1 cellular context compared by ENCODE assay signal in the genomic region with DNA sequence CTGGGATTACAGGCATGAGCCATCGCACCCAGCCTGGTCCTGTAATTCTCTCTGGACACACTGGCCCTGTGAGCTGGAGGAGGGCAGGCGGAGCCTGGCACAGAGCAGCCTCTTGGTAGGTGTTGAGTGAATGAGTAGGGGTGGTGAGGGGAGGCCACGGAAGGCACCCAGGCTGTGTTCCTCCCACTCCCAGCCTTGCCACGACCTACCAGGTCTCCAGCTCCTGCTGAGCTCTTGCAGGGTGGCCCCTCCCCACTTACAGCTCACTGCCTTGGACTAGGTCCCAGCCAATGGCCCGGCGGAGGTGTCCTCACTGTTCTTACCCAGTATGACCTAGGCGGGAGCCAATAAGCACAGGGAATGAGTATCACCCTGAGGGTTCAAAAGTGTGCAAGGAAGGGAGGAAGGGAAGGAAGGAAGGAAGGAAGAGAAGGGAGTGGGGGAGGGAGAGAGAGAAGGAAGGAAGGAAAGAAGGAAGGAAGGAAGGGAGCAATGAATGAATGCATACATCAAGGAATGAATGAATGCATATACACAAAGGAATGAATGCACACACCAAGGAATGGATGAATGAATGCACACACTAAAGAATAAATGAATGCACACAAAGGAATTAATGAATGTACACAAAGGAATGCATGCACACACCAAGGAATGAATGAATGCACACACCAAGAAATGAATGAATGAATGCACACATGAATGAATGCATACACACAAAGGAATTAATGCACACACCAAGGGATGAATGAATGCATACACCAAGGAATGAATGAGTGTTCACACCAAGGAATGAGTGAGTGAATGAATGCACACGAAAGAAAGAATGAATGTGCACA.
TF ChIP-seq lines count a peak whose summit lies in the region.

No MANE protein-coding gene starts in this region.

TF ChIP-seq in K562, 482 proteins besides CTCF, POLR2A, EP300 and RAD21:
- TF ChIP-seq ATF7 (IDR thresholded peaks at IDR 0.05) (no peak), ZNF24 (IDR thresholded peaks at IDR 0.05) (peak; percentile 99), NR3C1 (CRISPR knock-in tag; IDR thresholded peaks at IDR 0.05) (no peak), CBFA2T3 (IDR thresholded peaks at IDR 0.05) (no peak), GATAD2A (IDR thresholded peaks at IDR 0.05) (0 out of 2 replicates have a peak, but pooled peaks have one; percentile 21), KLF10 (CRISPR knock-in tag; IDR thresholded peaks at IDR 0.05) (no peak), FOXK2 (conservative IDR thresholded peaks at IDR 0.05 in 1 of 2, IDR thresholded peaks at IDR 0.05 in 1 of 2; ENCODE audit: low read depth in 2 of 2) (0 out of 4 replicates have a peak, but pooled peaks of 1 of the 2 experiments have one; percentile 18), NFRKB (IDR thresholded peaks at IDR 0.05; ENCODE audit: low read depth) (peak; percentile 61; the same call in 1 of the 2 replicates), PHF20 (IDR thresholded peaks at IDR 0.05; ENCODE audit: partially characterized antibody) (no peak), KDM1A (IDR thresholded peaks at IDR 0.05) (peak in 1 of 2 experiments; percentile 58; a peak in 1 of 4 replicates), TSC22D4 (tag; IDR thresholded peaks at IDR 0.05) (0 out of 2 replicates have a peak, but pooled peaks have one; percentile 49)
- TF ChIP-seq, protein P1, sequence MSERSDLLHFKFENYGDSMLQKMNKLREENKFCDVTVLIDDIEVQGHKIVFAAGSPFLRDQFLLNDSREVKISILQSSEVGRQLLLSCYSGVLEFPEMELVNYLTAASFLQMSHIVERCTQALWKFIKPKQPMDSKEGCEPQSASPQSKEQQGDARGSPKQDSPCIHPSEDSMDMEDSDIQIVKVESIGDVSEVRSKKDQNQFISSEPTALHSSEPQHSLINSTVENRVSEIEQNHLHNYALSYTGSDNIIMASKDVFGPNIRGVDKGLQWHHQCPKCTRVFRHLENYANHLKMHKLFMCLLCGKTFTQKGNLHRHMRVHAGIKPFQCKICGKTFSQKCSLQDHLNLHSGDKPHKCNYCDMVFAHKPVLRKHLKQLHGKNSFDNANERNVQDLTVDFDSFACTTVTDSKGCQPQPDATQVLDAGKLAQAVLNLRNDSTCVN (CRISPR knock-in tag; IDR thresholded peaks at IDR 0.05): 0 out of 2 replicates have a peak, but pooled peaks have one; percentile 38
- TF ChIP-seq, protein P2, sequence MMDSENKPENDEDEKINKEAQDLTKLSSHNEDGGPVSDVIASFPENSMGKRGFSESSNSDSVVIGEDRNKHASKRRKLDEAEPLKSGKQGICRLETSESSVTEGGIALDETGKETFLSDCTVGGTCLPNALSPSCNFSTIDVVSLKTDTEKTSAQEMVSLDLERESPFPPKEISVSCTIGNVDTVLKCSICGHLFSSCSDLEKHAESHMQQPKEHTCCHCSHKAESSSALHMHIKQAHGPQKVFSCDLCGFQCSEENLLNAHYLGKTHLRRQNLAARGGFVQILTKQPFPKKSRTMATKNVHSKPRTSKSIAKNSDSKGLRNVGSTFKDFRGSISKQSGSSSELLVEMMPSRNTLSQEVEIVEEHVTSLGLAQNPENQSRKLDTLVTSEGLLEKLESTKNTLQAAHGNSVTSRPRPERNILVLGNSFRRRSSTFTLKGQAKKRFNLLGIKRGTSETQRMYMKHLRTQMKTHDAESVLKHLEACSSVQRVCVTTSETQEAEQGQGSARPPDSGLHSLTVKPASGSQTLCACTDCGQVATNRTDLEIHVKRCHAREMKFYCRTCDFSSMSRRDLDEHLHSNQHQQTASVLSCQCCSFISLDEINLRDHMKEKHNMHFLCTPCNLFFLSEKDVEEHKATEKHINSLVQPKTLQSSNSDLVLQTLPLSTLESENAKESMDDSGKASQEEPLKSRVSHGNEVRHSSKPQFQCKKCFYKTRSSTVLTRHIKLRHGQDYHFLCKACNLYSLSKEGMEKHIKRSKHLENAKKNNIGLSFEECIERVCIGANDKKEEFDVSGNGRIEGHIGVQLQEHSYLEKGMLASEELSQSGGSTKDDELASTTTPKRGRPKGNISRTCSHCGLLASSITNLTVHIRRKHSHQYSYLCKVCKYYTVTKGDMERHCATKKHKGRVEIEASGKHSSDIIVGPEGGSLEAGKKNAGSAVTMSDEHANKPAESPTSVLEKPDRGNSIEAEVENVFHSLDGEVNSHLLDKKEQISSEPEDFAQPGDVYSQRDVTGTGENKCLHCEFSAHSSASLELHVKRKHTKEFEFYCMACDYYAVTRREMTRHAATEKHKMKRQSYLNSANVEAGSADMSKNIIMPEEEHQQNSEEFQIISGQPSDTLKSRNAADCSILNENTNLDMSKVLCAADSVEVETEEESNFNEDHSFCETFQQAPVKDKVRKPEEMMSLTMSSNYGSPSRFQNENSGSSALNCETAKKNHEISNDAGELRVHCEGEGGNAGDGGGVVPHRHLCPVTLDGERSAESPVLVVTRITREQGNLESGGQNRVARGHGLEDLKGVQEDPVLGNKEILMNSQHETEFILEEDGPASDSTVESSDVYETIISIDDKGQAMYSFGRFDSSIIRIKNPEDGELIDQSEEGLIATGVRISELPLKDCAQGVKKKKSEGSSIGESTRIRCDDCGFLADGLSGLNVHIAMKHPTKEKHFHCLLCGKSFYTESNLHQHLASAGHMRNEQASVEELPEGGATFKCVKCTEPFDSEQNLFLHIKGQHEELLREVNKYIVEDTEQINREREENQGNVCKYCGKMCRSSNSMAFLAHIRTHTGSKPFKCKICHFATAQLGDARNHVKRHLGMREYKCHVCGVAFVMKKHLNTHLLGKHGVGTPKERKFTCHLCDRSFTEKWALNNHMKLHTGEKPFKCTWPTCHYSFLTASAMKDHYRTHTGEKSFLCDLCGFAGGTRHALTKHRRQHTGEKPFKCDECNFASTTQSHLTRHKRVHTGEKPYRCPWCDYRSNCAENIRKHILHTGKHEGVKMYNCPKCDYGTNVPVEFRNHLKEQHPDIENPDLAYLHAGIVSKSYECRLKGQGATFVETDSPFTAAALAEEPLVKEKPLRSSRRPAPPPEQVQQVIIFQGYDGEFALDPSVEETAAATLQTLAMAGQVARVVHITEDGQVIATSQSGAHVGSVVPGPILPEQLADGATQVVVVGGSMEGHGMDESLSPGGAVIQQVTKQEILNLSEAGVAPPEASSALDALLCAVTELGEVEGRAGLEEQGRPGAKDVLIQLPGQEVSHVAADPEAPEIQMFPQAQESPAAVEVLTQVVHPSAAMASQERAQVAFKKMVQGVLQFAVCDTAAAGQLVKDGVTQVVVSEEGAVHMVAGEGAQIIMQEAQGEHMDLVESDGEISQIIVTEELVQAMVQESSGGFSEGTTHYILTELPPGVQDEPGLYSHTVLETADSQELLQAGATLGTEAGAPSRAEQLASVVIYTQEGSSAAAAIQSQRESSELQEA (IDR thresholded peaks at IDR 0.05; ENCODE audit: low read depth): no peak
- TF ChIP-seq, protein P3, sequence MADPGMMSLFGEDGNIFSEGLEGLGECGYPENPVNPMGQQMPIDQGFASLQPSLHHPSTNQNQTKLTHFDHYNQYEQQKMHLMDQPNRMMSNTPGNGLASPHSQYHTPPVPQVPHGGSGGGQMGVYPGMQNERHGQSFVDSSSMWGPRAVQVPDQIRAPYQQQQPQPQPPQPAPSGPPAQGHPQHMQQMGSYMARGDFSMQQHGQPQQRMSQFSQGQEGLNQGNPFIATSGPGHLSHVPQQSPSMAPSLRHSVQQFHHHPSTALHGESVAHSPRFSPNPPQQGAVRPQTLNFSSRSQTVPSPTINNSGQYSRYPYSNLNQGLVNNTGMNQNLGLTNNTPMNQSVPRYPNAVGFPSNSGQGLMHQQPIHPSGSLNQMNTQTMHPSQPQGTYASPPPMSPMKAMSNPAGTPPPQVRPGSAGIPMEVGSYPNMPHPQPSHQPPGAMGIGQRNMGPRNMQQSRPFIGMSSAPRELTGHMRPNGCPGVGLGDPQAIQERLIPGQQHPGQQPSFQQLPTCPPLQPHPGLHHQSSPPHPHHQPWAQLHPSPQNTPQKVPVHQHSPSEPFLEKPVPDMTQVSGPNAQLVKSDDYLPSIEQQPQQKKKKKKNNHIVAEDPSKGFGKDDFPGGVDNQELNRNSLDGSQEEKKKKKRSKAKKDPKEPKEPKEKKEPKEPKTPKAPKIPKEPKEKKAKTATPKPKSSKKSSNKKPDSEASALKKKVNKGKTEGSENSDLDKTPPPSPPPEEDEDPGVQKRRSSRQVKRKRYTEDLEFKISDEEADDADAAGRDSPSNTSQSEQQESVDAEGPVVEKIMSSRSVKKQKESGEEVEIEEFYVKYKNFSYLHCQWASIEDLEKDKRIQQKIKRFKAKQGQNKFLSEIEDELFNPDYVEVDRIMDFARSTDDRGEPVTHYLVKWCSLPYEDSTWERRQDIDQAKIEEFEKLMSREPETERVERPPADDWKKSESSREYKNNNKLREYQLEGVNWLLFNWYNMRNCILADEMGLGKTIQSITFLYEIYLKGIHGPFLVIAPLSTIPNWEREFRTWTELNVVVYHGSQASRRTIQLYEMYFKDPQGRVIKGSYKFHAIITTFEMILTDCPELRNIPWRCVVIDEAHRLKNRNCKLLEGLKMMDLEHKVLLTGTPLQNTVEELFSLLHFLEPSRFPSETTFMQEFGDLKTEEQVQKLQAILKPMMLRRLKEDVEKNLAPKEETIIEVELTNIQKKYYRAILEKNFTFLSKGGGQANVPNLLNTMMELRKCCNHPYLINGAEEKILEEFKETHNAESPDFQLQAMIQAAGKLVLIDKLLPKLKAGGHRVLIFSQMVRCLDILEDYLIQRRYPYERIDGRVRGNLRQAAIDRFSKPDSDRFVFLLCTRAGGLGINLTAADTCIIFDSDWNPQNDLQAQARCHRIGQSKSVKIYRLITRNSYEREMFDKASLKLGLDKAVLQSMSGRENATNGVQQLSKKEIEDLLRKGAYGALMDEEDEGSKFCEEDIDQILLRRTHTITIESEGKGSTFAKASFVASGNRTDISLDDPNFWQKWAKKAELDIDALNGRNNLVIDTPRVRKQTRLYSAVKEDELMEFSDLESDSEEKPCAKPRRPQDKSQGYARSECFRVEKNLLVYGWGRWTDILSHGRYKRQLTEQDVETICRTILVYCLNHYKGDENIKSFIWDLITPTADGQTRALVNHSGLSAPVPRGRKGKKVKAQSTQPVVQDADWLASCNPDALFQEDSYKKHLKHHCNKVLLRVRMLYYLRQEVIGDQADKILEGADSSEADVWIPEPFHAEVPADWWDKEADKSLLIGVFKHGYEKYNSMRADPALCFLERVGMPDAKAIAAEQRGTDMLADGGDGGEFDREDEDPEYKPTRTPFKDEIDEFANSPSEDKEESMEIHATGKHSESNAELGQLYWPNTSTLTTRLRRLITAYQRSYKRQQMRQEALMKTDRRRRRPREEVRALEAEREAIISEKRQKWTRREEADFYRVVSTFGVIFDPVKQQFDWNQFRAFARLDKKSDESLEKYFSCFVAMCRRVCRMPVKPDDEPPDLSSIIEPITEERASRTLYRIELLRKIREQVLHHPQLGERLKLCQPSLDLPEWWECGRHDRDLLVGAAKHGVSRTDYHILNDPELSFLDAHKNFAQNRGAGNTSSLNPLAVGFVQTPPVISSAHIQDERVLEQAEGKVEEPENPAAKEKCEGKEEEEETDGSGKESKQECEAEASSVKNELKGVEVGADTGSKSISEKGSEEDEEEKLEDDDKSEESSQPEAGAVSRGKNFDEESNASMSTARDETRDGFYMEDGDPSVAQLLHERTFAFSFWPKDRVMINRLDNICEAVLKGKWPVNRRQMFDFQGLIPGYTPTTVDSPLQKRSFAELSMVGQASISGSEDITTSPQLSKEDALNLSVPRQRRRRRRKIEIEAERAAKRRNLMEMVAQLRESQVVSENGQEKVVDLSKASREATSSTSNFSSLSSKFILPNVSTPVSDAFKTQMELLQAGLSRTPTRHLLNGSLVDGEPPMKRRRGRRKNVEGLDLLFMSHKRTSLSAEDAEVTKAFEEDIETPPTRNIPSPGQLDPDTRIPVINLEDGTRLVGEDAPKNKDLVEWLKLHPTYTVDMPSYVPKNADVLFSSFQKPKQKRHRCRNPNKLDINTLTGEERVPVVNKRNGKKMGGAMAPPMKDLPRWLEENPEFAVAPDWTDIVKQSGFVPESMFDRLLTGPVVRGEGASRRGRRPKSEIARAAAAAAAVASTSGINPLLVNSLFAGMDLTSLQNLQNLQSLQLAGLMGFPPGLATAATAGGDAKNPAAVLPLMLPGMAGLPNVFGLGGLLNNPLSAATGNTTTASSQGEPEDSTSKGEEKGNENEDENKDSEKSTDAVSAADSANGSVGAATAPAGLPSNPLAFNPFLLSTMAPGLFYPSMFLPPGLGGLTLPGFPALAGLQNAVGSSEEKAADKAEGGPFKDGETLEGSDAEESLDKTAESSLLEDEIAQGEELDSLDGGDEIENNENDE (IDR thresholded peaks at IDR 0.05; ENCODE audit: low read depth, low read length): no peak
- TF ChIP-seq, protein P4, sequence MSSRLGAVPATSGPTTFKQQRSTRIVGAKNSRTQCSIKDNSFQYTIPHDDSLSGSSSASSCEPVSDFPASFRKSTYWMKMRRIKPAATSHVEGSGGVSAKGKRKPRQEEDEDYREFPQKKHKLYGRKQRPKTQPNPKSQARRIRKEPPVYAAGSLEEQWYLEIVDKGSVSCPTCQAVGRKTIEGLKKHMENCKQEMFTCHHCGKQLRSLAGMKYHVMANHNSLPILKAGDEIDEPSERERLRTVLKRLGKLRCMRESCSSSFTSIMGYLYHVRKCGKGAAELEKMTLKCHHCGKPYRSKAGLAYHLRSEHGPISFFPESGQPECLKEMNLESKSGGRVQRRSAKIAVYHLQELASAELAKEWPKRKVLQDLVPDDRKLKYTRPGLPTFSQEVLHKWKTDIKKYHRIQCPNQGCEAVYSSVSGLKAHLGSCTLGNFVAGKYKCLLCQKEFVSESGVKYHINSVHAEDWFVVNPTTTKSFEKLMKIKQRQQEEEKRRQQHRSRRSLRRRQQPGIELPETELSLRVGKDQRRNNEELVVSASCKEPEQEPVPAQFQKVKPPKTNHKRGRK (tag; IDR thresholded peaks at IDR 0.05): peak; percentile 50; the same call in 1 of the 2 replicates
TF ChIP-seq in K562: peak in this region for 8.
